ENCODE assay signal across 1 cellular context in the genomic region with DNA sequence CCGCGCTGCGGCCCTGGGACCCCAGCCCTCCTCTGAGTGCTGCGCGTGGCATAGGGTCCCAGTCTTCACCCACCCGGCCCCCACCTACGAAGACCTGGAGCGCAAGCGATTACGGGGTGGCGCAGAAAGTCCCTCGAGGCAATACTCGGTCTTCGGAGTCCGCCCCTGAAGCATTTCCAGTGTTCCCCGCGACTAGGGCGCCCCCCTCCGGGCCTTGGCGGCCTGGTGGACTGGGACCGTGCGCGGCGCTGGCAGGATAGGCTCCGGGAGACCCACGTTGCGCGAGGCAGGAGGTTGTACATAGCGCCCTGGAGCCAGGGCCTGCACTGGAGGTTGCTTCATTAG.
TF ChIP-seq lines count a peak whose summit lies in the region.

No MANE protein-coding gene starts in this region.

TF ChIP-seq in K562, 482 proteins besides CTCF, POLR2A, EP300 and RAD21 (continued from another document):
- TF ChIP-seq RERE (CRISPR knock-in tag; IDR thresholded peaks at IDR 0.05; ENCODE audit: borderline replicate concordance) = no peak
- TF ChIP-seq CEBPG (CRISPR knock-in tag; IDR thresholded peaks at IDR 0.05) = 0 out of 2 replicates have a peak, but pooled peaks have one; percentile 41
- no peak for TF ChIP-seq CEBPG (tag; conservative IDR thresholded peaks at IDR 0.05 in 1 of 2, IDR thresholded peaks at IDR 0.05 in 1 of 2)
- no peak for TF ChIP-seq ZNF644 (tag; IDR thresholded peaks at IDR 0.05; ENCODE audit: low read depth)
- TF ChIP-seq GATA2 (CRISPR knock-in tag; IDR thresholded peaks at IDR 0.05) = no peak
TF ChIP-seq in K562: peak in this region for 89.
